Comparison of ENCODE assay signal across 10 cellular contexts in genomic region chr11:6745465-6746015, GRCh38. TPM values are rescaled to one million over a fixed set of nuclear protein-coding genes. Genes with fewer than 3 reads are reported as not detected.
DNase-seq lines count a peak whose midpoint lies in the region; ATAC-seq and TF ChIP-seq lines count a peak whose summit lies in the region.
"Had no signal": no experiment of that assay in that cellular context is flagged by ENCODE, and none has a peak within 500 bp of the region (broad histone marks: within the 10 kb centered on the region; RNA-seq: fewer than 3 reads in every experiment).

No MANE protein-coding gene starts in this region.

- no peak overlapping the region for H3K4me3 Mint-ChIP-seq in activated T-helper 2 cell treated with anti-CD3 and anti-CD28 coated beads, Interferon-gamma antibody, Interleukin-2, Interleukin-4, amounts not matched to agents 10 μg/mL and 5 μg/mL and 100 μg/mL, durations not matched to agents 14 hours and 24 hours and 36 hours (ENCODE audit: low read depth)
- no peak overlapping the region for H3K4me3 Mint-ChIP-seq in WTC11

- H3K4me3 ChIP-seq in BLaER1 = peak overlapping the region; percentile 44
- H3K4me3 ChIP-seq in left ventricle myocardium inferior = peak overlapping the region; percentile 60

- H3K36me3 ChIP-seq in BLaER1 (no peaks in the 10 kb centered on the region), left ventricle myocardium inferior (no peaks in the 10 kb centered on the region)

- H3K9ac ChIP-seq in BLaER1 = no peak overlapping the region

- no peak overlapping the region for H3K27ac Mint-ChIP-seq in activated T-helper 2 cell treated with anti-CD3 and anti-CD28 coated beads, Interferon-gamma antibody, Interleukin-2, Interleukin-4, amounts not matched to agents 10 μg/mL and 5 μg/mL and 100 μg/mL, durations not matched to agents 14 hours and 24 hours and 36 hours
- no peak overlapping the region for H3K27ac Mint-ChIP-seq in WTC11

- no peaks in the 10 kb centered on the region for H3K9me3 Mint-ChIP-seq in activated T-helper 2 cell treated with anti-CD3 and anti-CD28 coated beads, Interferon-gamma antibody, Interleukin-2, Interleukin-4, amounts not matched to agents 10 μg/mL and 5 μg/mL and 100 μg/mL, durations not matched to agents 14 hours and 24 hours and 36 hours
- no peaks in the 10 kb centered on the region for H3K9me3 Mint-ChIP-seq in WTC11

- peaks cover 21% of the 10 kb centered on the region for H3K36me3 Mint-ChIP-seq in activated T-helper 2 cell treated with anti-CD3 and anti-CD28 coated beads, Interferon-gamma antibody, Interleukin-2, Interleukin-4, amounts not matched to agents 10 μg/mL and 5 μg/mL and 100 μg/mL, durations not matched to agents 14 hours and 24 hours and 36 hours (ENCODE audit: low read depth)
- no peaks in the 10 kb centered on the region for H3K36me3 Mint-ChIP-seq in WTC11

- TF ChIP-seq CTCF in left ventricle myocardium inferior (IDR thresholded peaks at IDR 0.05; ENCODE audit: borderline replicate concordance) (no peak), WTC11 (IDR thresholded peaks at IDR 0.05) (no peak)

- H3K27ac ChIP-seq in BLaER1 (peak overlapping the region; percentile 40), left ventricle myocardium inferior (replicated peaks) (peak overlapping the region; percentile 85), substantia nigra (ENCODE audit: low read depth, low read length, poor library complexity, severe bottlenecking) (no peak overlapping the region)

- peak overlapping the region; percentile 77 for H3K4me2 ChIP-seq in BLaER1

- DNase-seq in left ventricle myocardium inferior (no peak), substantia nigra (lab: John Stamatoyannopoulos, UW) (no peak), WTC11 (ENCODE audit: low spot score) (no peak), NCI-H1092 treated with DMSO at 0.1 percent for 48 hours (lab: John Stamatoyannopoulos, UW) (no peak)
- no peak for DNase-seq in activated T-helper 2 cell treated with anti-CD3 and anti-CD28 coated beads, Interferon-gamma antibody, Interleukin-2, Interleukin-4, amounts not matched to agents 10 μg/mL and 5 μg/mL and 100 μg/mL, durations not matched to agents 14 hours and 24 hours and 36 hours (ENCODE audit: low spot score)
- DNase-seq: DMS153, NCI-H1417 had no signal

- peaks cover 27% of the 10 kb centered on the region for H3K4me1 Mint-ChIP-seq in activated T-helper 2 cell treated with anti-CD3 and anti-CD28 coated beads, Interferon-gamma antibody, Interleukin-2, Interleukin-4, amounts not matched to agents 10 μg/mL and 5 μg/mL and 100 μg/mL, durations not matched to agents 14 hours and 24 hours and 36 hours (ENCODE audit: low read depth)
- no peaks in the 10 kb centered on the region for H3K4me1 Mint-ChIP-seq in WTC11

- H4K20me1 ChIP-seq in BLaER1 = no peaks in the 10 kb centered on the region

- no peaks in the 10 kb centered on the region for H3K27me3 Mint-ChIP-seq in activated T-helper 2 cell treated with anti-CD3 and anti-CD28 coated beads, Interferon-gamma antibody, Interleukin-2, Interleukin-4, amounts not matched to agents 10 μg/mL and 5 μg/mL and 100 μg/mL, durations not matched to agents 14 hours and 24 hours and 36 hours (ENCODE audit: low read depth)
- H3K27me3 Mint-ChIP-seq in WTC11 (ENCODE audit: low read depth) = no peaks in the 10 kb centered on the region

- ATAC-seq in GM19035 (IDR thresholded peaks at IDR 0.05; ENCODE audit: unreplicated experiment) (peak; percentile 58), HG03159 (IDR thresholded peaks at IDR 0.05; ENCODE audit: unreplicated experiment) (peak; percentile 42), WTC11 (no peak)

- intact Hi-C loops in left ventricle myocardium inferior (cut with micrococcal nuclease) = no loop called here
- intact Hi-C loops in activated T-helper 2 cell treated with anti-CD3 and anti-CD28 coated beads, Interferon-gamma antibody, Interleukin-2, Interleukin-4, amounts not matched to agents 10 μg/mL and 5 μg/mL and 100 μg/mL, durations not matched to agents 14 hours and 24 hours and 36 hours (cut with micrococcal nuclease) = loop anchor here (2.0 to 5.0 kb wide), 3 partner anchors 63 to 182 kb away; partner anchors contain the start of genes MRPL17 and ZNF215

- H3K27me3 ChIP-seq in BLaER1 (no peaks in the 10 kb centered on the region), left ventricle myocardium inferior (ENCODE audit: low read depth) (no peaks in the 10 kb centered on the region)

- CTCF ChIA-PET in WTC11 (lab: Charles Lee) = interaction anchor here (0.6 to 4.1 kb wide), 5 partner anchors 8 to 949 kb away, joined by 3 to 55 read pairs (median 5); no protein-coding TSS in a partner anchor

- peaks cover 20% of the 10 kb centered on the region for H3K4me1 ChIP-seq in BLaER1
- H3K4me1 ChIP-seq in left ventricle myocardium inferior = peaks cover 21% of the 10 kb centered on the region

- H3K9me3 ChIP-seq in BLaER1 = no peaks in the 10 kb centered on the region
- no peaks in the 10 kb centered on the region for H3K9me3 ChIP-seq in left ventricle myocardium inferior (replicated peaks)

- POLR2A ChIA-PET in WTC11 (lab: Charles Lee) = no interaction called here

TF ChIP-seq in WTC11, 78 proteins besides CTCF, POLR2A, EP300 and RAD21:
- TF ChIP-seq MAX (CRISPR knock-in tag; IDR thresholded peaks at IDR 0.05) (no peak), CBFB (CRISPR knock-in tag; IDR thresholded peaks at IDR 0.05; ENCODE audit: low read depth) (no peak), TEAD4 (CRISPR knock-in tag; IDR thresholded peaks at IDR 0.05) (no peak), TP53 (CRISPR knock-in tag; IDR thresholded peaks at IDR 0.05) (no peak), IRF2 (CRISPR knock-in tag; IDR thresholded peaks at IDR 0.05; ENCODE audit: borderline replicate concordance, low read depth) (no peak), HMGA2 (CRISPR knock-in tag; IDR thresholded peaks at IDR 0.05) (no peak), CREB1 (CRISPR knock-in tag; IDR thresholded peaks at IDR 0.05) (no peak)

RNA-seq across cellular contexts. Expression of gene OR2AG2, which starts 26.2 kb away (rescaled TPM):
- total RNA-seq in left ventricle myocardium inferior (not detected), WTC11 (2021) (0.09 to 0.21 TPM (median 0.17 TPM) in 3 replicates)
- total RNA-seq in activated T-helper 2 cell treated with anti-CD3 and anti-CD28 coated beads, Interferon-gamma antibody, Interleukin-2, Interleukin-4, amounts not matched to agents 10 μg/mL and 5 μg/mL and 100 μg/mL, durations not matched to agents 14 hours and 24 hours and 36 hours = 0.34 and 0.60 TPM in 2 replicates

RNA-seq across cellular contexts. Expression of gene OR2AG1, which starts 37.3 kb away (rescaled TPM):
- total RNA-seq in left ventricle myocardium inferior (not detected), WTC11 (2021) (not detected in 3 replicates)
- not detected in 2 replicates for total RNA-seq in activated T-helper 2 cell treated with anti-CD3 and anti-CD28 coated beads, Interferon-gamma antibody, Interleukin-2, Interleukin-4, amounts not matched to agents 10 μg/mL and 5 μg/mL and 100 μg/mL, durations not matched to agents 14 hours and 24 hours and 36 hours

RNA-seq across cellular contexts. Expression of gene OR6A2, which starts 53.9 kb away (rescaled TPM):
- total RNA-seq in left ventricle myocardium inferior (not detected), WTC11 (2021) (0.07 to 0.27 TPM (median 0.07 TPM) in 3 replicates)
- total RNA-seq in activated T-helper 2 cell treated with anti-CD3 and anti-CD28 coated beads, Interferon-gamma antibody, Interleukin-2, Interleukin-4, amounts not matched to agents 10 μg/mL and 5 μg/mL and 100 μg/mL, durations not matched to agents 14 hours and 24 hours and 36 hours = 0.32 and 0.53 TPM in 2 replicates
